Comparison of ENCODE assay signal across 1 cellular context in the genomic region with DNA sequence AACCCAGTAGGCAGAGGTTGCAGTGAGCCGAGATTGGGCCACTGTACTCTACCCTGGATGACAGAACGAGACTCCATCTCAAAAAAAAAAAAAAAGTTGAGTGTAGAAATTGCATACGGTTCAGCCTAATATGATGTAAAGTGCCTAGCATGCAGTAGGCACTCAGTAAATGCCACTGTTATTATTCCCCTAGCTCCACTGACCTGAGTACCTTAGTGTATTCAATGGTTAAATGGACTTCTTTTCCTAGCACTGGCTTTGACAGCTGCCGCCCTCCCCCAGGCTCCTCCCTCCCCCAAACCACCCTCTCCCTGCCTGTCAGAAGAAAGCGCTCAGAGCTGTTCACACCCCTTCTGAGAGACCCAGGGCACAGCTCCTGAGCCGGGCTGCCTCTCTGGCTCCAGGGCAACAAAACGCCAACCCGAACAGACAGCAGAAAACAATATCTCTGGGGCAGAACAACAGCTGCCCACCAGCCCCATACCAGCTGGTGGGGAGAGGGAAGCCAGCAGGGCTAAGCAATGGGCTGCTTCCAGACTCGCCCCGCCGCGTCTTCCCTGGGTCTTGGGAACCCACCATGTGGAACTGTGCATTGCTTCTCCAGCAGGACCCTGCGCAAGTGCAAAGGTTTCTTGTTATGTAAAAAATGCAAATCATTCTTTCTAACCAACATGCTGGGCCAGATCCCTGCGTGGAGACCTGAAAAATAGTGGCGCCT.
TF ChIP-seq lines count a peak whose summit lies in the region.

No MANE protein-coding gene starts in this region.

TF ChIP-seq in HepG2, 621 proteins besides CTCF, POLR2A, EP300 and RAD21 (continued from another document):
- TF ChIP-seq, protein P1, sequence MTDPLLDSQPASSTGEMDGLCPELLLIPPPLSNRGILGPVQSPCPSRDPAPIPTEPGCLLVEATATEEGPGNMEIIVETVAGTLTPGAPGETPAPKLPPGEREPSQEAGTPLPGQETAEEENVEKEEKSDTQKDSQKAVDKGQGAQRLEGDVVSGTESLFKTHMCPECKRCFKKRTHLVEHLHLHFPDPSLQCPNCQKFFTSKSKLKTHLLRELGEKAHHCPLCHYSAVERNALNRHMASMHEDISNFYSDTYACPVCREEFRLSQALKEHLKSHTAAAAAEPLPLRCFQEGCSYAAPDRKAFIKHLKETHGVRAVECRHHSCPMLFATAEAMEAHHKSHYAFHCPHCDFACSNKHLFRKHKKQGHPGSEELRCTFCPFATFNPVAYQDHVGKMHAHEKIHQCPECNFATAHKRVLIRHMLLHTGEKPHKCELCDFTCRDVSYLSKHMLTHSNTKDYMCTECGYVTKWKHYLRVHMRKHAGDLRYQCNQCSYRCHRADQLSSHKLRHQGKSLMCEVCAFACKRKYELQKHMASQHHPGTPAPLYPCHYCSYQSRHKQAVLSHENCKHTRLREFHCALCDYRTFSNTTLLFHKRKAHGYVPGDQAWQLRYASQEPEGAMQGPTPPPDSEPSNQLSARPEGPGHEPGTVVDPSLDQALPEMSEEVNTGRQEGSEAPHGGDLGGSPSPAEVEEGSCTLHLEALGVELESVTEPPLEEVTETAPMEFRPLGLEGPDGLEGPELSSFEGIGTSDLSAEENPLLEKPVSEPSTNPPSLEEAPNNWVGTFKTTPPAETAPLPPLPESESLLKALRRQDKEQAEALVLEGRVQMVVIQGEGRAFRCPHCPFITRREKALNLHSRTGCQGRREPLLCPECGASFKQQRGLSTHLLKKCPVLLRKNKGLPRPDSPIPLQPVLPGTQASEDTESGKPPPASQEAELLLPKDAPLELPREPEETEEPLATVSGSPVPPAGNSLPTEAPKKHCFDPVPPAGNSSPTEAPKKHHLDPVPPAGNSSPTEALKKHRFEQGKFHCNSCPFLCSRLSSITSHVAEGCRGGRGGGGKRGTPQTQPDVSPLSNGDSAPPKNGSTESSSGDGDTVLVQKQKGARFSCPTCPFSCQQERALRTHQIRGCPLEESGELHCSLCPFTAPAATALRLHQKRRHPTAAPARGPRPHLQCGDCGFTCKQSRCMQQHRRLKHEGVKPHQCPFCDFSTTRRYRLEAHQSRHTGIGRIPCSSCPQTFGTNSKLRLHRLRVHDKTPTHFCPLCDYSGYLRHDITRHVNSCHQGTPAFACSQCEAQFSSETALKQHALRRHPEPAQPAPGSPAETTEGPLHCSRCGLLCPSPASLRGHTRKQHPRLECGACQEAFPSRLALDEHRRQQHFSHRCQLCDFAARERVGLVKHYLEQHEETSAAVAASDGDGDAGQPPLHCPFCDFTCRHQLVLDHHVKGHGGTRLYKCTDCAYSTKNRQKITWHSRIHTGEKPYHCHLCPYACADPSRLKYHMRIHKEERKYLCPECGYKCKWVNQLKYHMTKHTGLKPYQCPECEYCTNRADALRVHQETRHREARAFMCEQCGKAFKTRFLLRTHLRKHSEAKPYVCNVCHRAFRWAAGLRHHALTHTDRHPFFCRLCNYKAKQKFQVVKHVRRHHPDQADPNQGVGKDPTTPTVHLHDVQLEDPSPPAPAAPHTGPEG (CRISPR knock-in tag; IDR thresholded peaks at IDR 0.05) = no peak
- TF ChIP-seq ZZZ3 (CRISPR knock-in tag; IDR thresholded peaks at IDR 0.05; ENCODE audit: borderline replicate concordance) (no peak), ZSCAN9 (CRISPR knock-in tag; IDR thresholded peaks at IDR 0.05; ENCODE audit: borderline replicate concordance) (0 out of 2 replicates have a peak, but pooled peaks have one; percentile 24), IRX3 (CRISPR knock-in tag; IDR thresholded peaks at IDR 0.05; ENCODE audit: borderline replicate concordance, low read depth) (no peak), ZNF12 (CRISPR knock-in tag; IDR thresholded peaks at IDR 0.05) (no peak), FOSL1 (CRISPR knock-in tag; IDR thresholded peaks at IDR 0.05; ENCODE audit: borderline replicate concordance) (no peak), ZNF616 (CRISPR knock-in tag; IDR thresholded peaks at IDR 0.05; ENCODE audit: low read depth) (no peak), ETV6 (CRISPR knock-in tag; conservative IDR thresholded peaks at IDR 0.05) (no peak)
- TF ChIP-seq, protein P2, sequence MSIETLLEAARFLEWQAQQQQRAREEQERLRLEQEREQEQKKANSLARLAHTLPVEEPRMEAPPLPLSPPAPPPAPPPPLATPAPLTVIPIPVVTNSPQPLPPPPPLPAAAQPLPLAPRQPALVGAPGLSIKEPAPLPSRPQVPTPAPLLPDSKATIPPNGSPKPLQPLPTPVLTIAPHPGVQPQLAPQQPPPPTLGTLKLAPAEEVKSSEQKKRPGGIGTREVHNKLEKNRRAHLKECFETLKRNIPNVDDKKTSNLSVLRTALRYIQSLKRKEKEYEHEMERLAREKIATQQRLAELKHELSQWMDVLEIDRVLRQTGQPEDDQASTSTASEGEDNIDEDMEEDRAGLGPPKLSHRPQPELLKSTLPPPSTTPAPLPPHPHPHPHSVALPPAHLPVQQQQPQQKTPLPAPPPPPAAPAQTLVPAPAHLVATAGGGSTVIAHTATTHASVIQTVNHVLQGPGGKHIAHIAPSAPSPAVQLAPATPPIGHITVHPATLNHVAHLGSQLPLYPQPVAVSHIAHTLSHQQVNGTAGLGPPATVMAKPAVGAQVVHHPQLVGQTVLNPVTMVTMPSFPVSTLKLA (IDR thresholded peaks at IDR 0.05) = no peak
